In the genomic region with DNA sequence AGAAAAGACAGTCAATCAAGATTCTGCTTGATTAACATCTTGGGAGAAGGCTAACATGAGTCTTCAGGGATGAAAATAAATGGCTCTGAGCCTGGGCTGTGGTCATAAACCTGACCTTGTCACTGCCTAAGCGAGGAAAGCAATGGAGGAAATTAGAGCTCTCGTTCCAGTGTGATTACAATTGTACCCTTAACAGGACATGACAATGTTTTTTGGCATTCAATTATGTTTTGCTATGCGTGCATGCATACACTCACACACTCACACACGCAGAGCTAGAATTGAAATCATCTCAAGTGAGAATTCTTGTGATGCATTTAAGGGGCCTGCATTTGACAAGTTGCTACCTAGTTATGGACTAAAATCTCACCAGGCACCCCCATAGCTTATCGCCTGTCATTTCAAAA, we compare ENCODE assay signal across 10 cellular contexts. TPM values are rescaled to one million over a fixed set of nuclear protein-coding genes. Genes with fewer than 3 reads are reported as not detected.
A peak's percentile ranks its signal among the peaks of the same experiment; 100 is the strongest.
DNase-seq lines count a peak whose midpoint lies in the region; ATAC-seq and TF ChIP-seq lines count a peak whose summit lies in the region.
"Had no signal": no experiment of that assay in that cellular context is flagged by ENCODE, and none has a peak within 500 bp of the region (broad histone marks: within the 10 kb centered on the region; RNA-seq: fewer than 3 reads in every experiment).

No MANE protein-coding gene starts in this region.

- TF ChIP-seq CTCF in stomach (IDR thresholded peaks at IDR 0.05), result no peak
- no peak for TF ChIP-seq CTCF in uterus (IDR thresholded peaks at IDR 0.05)

- H3K9me3 ChIP-seq in stomach, result no peaks in the 10 kb centered on the region
- no peaks in the 10 kb centered on the region for H3K9me3 ChIP-seq in uterus

- 28 to 39% (median 32%) methylated on average over 5 of the region's 5 CpGs for WGBS in stomach, 5 donors

- peak overlapping the region; percentile 63 for H2AFZ ChIP-seq in ACC112 (ENCODE audit: low read length, unreplicated experiment)

- H3K27me3 ChIP-seq in ACC112 (ENCODE audit: insufficient read depth, low read length) (no peaks in the 10 kb centered on the region), stomach (peaks cover 0 to 3% (median 0%) of the 10 kb centered on the region in 3 donors), uterus (no peaks in the 10 kb centered on the region)

- no peak for TF ChIP-seq EP300 in stomach (IDR thresholded peaks at IDR 0.05)

- ATAC-seq in GM19043 (IDR thresholded peaks at IDR 0.05; ENCODE audit: low read depth, unreplicated experiment), result peak; percentile 3
- ATAC-seq in HG03159 (IDR thresholded peaks at IDR 0.05; ENCODE audit: unreplicated experiment), result peak; percentile 8

- TF ChIP-seq POLR2A in stomach (IDR thresholded peaks at IDR 0.05) (no peak), uterus (IDR thresholded peaks at IDR 0.05) (no peak)

- intact Hi-C loops in stomach (cut with DNase I; ENCODE audit: low total_unique reads) (no loop called here), uterus (cut with DNase I; ENCODE audit: low total_unique reads) (no loop called here)

- H3K36me3 ChIP-seq in ACC112 (ENCODE audit: insufficient read depth, low read length), result no peaks in the 10 kb centered on the region
- no peaks in the 10 kb centered on the region for H3K36me3 ChIP-seq in stomach
- no peaks in the 10 kb centered on the region for H3K36me3 ChIP-seq in uterus

- peaks cover 58% of the 10 kb centered on the region for H3K4me1 ChIP-seq in ACC112 (ENCODE audit: control insufficient read depth, insufficient read depth, low read length, unreplicated experiment)
- peaks cover 0 to 10% (median 5%) of the 10 kb centered on the region in 4 donors for H3K4me1 ChIP-seq in stomach
- H3K4me1 ChIP-seq in uterus, result no peaks in the 10 kb centered on the region

- H3K79me2 ChIP-seq in ACC112 (ENCODE audit: control insufficient read depth, insufficient read depth, low read length, unreplicated experiment), result no peaks in the 10 kb centered on the region

- H3K27ac ChIP-seq in ACC112 (ENCODE audit: low read depth, low read length), result peak overlapping the region; percentile 93
- H3K27ac ChIP-seq in stomach, result peak overlapping the region in 2 of 5 donors; percentile 60 to 70
- no peak overlapping the region for H3K27ac ChIP-seq in uterus

- peak; percentile 84 to 86 for DNase-seq in dermis microvascular lymphatic vessel endothelial cell (ENCODE audit: low read depth in 2 of 2)
- DNase-seq in stomach, result no peak
- DNase-seq in uterus, result no peak
- no peak for DNase-seq in NCI-H2171 treated with DMSO at 0.1 percent for 48 hours (lab: John Stamatoyannopoulos, UW)
- DNase-seq in NOMO-1 (lab: John Stamatoyannopoulos, UW; ENCODE audit: unreplicated experiment in 2 of 2), result no peak

- H3K4me3 ChIP-seq in ACC112 (ENCODE audit: low read depth, low read length) (peak overlapping the region; percentile 55), stomach (no peak overlapping the region), uterus (no peak overlapping the region)

RNA-seq across cellular contexts. Expression of gene ZNF80, which starts 24.1 kb away (rescaled TPM):
- total RNA-seq in dermis microvascular lymphatic vessel endothelial cell (not detected in 2 replicates), stomach (under 1 TPM in 1 of 5 donors, not detected in 4; 0.92 TPM), uterus (not detected)
- polyA plus RNA-seq in stomach, result not detected
- total RNA-seq: HT1080 had no signal

RNA-seq across cellular contexts. Expression of gene DRD3, which starts 34.4 kb away (rescaled TPM):
- total RNA-seq in dermis microvascular lymphatic vessel endothelial cell, result not detected in 2 replicates
- total RNA-seq in stomach, result not detected
- not detected for polyA plus RNA-seq in stomach
- not detected for total RNA-seq in uterus
- total RNA-seq: HT1080, subcutaneous adipose tissue had no signal

Comparison
In these comparisons a context has a peak if more than half of its experiments do, and no peak if none do; other contexts are left out.
1. DNase-seq: peak in dermis microvascular lymphatic vessel endothelial cell (2 of 2); none in stomach (single experiment), uterus (0 of 2), NCI-H2171 treated with DMSO at 0.1 percent for 48 hours (single experiment) and NOMO-1 (0 of 2).